ENCODE assay signal across 1 cellular context in the genomic region with DNA sequence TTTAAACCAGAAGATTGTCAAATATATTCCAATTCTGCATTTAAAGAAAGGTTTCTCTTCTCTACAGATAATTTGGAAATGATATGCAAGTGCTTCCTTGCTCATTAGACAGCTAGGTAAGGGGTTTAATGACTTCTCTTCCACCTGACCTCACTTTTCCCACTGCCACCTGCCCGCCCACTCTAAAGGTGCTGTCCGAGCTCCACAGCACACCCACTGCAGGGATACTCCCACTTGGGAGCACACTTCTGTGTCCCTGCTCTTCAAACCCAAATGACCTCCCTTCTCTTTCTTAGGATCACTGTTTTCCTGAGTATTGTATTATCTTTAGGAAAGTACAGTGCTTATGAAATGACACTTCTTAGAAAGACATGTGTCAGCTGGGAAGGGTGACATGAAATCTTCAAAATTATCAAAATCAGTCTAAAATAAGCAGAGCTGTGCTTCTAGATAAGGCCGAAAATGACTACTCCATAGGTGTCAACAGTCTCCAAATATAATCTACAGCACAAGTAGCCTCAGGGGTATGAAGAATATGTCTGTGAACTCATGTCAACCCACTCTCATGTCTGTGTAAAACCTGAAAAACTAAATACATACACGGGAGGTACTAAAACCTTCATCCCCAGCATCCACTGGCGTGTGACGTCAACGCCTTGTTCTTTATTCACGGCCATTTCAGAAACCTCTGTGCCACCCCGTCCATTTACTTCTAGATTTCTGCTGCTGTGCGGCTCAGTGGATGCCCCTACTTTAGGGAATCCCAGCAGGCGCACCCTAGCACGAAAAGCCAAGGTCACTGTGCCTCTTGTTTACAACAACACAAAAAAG.
TF ChIP-seq lines count a peak whose summit lies in the region.

No MANE protein-coding gene starts in this region.

TF ChIP-seq in K562, 482 proteins besides CTCF, POLR2A, EP300 and RAD21 (continued from another document):
- TF ChIP-seq, protein P1, sequence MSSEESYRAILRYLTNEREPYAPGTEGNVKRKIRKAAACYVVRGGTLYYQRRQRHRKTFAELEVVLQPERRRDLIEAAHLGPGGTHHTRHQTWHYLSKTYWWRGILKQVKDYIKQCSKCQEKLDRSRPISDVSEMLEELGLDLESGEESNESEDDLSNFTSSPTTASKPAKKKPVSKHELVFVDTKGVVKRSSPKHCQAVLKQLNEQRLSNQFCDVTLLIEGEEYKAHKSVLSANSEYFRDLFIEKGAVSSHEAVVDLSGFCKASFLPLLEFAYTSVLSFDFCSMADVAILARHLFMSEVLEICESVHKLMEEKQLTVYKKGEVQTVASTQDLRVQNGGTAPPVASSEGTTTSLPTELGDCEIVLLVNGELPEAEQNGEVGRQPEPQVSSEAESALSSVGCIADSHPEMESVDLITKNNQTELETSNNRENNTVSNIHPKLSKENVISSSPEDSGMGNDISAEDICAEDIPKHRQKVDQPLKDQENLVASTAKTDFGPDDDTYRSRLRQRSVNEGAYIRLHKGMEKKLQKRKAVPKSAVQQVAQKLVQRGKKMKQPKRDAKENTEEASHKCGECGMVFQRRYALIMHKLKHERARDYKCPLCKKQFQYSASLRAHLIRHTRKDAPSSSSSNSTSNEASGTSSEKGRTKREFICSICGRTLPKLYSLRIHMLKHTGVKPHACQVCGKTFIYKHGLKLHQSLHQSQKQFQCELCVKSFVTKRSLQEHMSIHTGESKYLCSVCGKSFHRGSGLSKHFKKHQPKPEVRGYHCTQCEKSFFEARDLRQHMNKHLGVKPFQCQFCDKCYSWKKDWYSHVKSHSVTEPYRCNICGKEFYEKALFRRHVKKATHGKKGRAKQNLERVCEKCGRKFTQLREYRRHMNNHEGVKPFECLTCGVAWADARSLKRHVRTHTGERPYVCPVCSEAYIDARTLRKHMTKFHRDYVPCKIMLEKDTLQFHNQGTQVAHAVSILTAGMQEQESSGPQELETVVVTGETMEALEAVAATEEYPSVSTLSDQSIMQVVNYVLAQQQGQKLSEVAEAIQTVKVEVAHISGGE (CRISPR knock-in tag; IDR thresholded peaks at IDR 0.05) = no peak
- peak; percentile 64; the same call in 1 of the 2 replicates for TF ChIP-seq SMARCC2 (IDR thresholded peaks at IDR 0.05; ENCODE audit: low read depth)
- TF ChIP-seq, protein P2, sequence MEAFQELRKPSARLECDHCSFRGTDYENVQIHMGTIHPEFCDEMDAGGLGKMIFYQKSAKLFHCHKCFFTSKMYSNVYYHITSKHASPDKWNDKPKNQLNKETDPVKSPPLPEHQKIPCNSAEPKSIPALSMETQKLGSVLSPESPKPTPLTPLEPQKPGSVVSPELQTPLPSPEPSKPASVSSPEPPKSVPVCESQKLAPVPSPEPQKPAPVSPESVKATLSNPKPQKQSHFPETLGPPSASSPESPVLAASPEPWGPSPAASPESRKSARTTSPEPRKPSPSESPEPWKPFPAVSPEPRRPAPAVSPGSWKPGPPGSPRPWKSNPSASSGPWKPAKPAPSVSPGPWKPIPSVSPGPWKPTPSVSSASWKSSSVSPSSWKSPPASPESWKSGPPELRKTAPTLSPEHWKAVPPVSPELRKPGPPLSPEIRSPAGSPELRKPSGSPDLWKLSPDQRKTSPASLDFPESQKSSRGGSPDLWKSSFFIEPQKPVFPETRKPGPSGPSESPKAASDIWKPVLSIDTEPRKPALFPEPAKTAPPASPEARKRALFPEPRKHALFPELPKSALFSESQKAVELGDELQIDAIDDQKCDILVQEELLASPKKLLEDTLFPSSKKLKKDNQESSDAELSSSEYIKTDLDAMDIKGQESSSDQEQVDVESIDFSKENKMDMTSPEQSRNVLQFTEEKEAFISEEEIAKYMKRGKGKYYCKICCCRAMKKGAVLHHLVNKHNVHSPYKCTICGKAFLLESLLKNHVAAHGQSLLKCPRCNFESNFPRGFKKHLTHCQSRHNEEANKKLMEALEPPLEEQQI (IDR thresholded peaks at IDR 0.05) = 0 out of 2 replicates have a peak, but pooled peaks have one; percentile 33
- peak; percentile 84 for TF ChIP-seq FOSL1 (tag; conservative IDR thresholded peaks at IDR 0.05)
- TF ChIP-seq POLR3G (IDR thresholded peaks at IDR 0.05; ENCODE audit: extremely low read depth, insufficient read length, insufficient replicate concordance) = no peak
- TF ChIP-seq HES1 (IDR thresholded peaks at IDR 0.05; ENCODE audit: low read depth) = peak; percentile 79
- TF ChIP-seq YY1 (IDR thresholded peaks at IDR 0.05; ENCODE audit: borderline replicate concordance in 1 of 3, control insufficient read depth in 1 of 3, extremely low read depth in 1 of 3, insufficient read depth in 3 of 3, insufficient read length in 1 of 3, insufficient replicate concordance in 2 of 3, low read depth in 1 of 3, low read length in 2 of 3) = peak in 1 of 3 experiments; percentile 25
- TF ChIP-seq FOXK2 (conservative IDR thresholded peaks at IDR 0.05 in 1 of 2, IDR thresholded peaks at IDR 0.05 in 1 of 2; ENCODE audit: low read depth in 2 of 2) = peak in 1 of 2 experiments; percentile 54; a peak in 1 of 4 replicates
- TF ChIP-seq TAF9B (IDR thresholded peaks at IDR 0.05; ENCODE audit: partially characterized antibody) = peak; percentile 82
- TF ChIP-seq DNMT1 (IDR thresholded peaks at IDR 0.05) = no peak
- no peak for TF ChIP-seq ZNF507 (tag; conservative IDR thresholded peaks at IDR 0.05)
- TF ChIP-seq RCOR1 (IDR thresholded peaks at IDR 0.05; ENCODE audit: borderline replicate concordance in 1 of 2, low read depth in 2 of 2, low read length in 2 of 2) = peak; percentile 71 to 97; a peak in 3 of 4 replicates
- TF ChIP-seq, protein P3, sequence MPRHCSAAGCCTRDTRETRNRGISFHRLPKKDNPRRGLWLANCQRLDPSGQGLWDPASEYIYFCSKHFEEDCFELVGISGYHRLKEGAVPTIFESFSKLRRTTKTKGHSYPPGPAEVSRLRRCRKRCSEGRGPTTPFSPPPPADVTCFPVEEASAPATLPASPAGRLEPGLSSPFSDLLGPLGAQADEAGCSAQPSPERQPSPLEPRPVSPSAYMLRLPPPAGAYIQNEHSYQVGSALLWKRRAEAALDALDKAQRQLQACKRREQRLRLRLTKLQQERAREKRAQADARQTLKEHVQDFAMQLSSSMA (CRISPR knock-in tag; IDR thresholded peaks at IDR 0.05) = no peak
- TF ChIP-seq SETDB1 (IDR thresholded peaks at IDR 0.05; ENCODE audit: low read length) = no peak
- 0 out of 2 replicates have a peak, but pooled peaks have one; percentile 19 for TF ChIP-seq MAFG (tag; conservative IDR thresholded peaks at IDR 0.05)
- peak; percentile 54; the same call in 1 of the 2 replicates for TF ChIP-seq JUN (IDR thresholded peaks at IDR 0.05; ENCODE audit: borderline replicate concordance, low read depth, low read length)
- TF ChIP-seq JUN (CRISPR knock-in tag; IDR thresholded peaks at IDR 0.05; ENCODE audit: borderline replicate concordance) = no peak
- no peak for TF ChIP-seq ATF1 (CRISPR knock-in tag; IDR thresholded peaks at IDR 0.05)
- TF ChIP-seq ATF1 (tag; IDR thresholded peaks at IDR 0.05) = peak; percentile 68
- TF ChIP-seq NCOA2 (IDR thresholded peaks at IDR 0.05; ENCODE audit: partially characterized antibody in 2 of 2) = peak in 1 of 2 experiments; percentile 60
- TF ChIP-seq NR4A1 (CRISPR knock-in tag; IDR thresholded peaks at IDR 0.05) = no peak
- 0 out of 2 replicates have a peak, but pooled peaks have one; percentile 21 for TF ChIP-seq NR4A1 (tag; IDR thresholded peaks at IDR 0.05)
- TF ChIP-seq SRSF9 (IDR thresholded peaks at IDR 0.05; ENCODE audit: borderline replicate concordance, low read depth, low read length) = no peak
- TF ChIP-seq GATA2 (CRISPR knock-in tag; IDR thresholded peaks at IDR 0.05) = peak; percentile 51
- TF ChIP-seq PKNOX1 (IDR thresholded peaks at IDR 0.05) = peak; percentile 91
- TF ChIP-seq DACH1 (IDR thresholded peaks at IDR 0.05; ENCODE audit: partially characterized antibody) = peak; percentile 73
- peak; percentile 90 for TF ChIP-seq CCNT2 (IDR thresholded peaks at IDR 0.05; ENCODE audit: borderline replicate concordance, extremely low read depth, insufficient read length, low read depth, low read length)
- TF ChIP-seq MEF2D (tag; conservative IDR thresholded peaks at IDR 0.05; ENCODE audit: low read depth) = peak; percentile 86
- TF ChIP-seq RNF2 (IDR thresholded peaks at IDR 0.05) = no peak
- TF ChIP-seq ARID1B (IDR thresholded peaks at IDR 0.05) = peak; percentile 97
- peak; percentile 68 for TF ChIP-seq NFIC (IDR thresholded peaks at IDR 0.05)
- no peak for TF ChIP-seq CEBPG (CRISPR knock-in tag; IDR thresholded peaks at IDR 0.05)
- 0 out of 4 replicates have a peak, but pooled peaks of 1 of the 2 experiments have one; percentile 27 for TF ChIP-seq CEBPG (tag; conservative IDR thresholded peaks at IDR 0.05 in 1 of 2, IDR thresholded peaks at IDR 0.05 in 1 of 2)
- TF ChIP-seq FOXA3 (CRISPR knock-in tag; conservative IDR thresholded peaks at IDR 0.05 in 1 of 2, IDR thresholded peaks at IDR 0.05 in 1 of 2) = peak in 1 of 2 experiments; percentile 57; a peak in 1 of 4 replicates
- TF ChIP-seq TEAD2 (tag; IDR thresholded peaks at IDR 0.05) = 0 out of 2 replicates have a peak, but pooled peaks have one; percentile 19
- TF ChIP-seq FOXM1 (IDR thresholded peaks at IDR 0.05; ENCODE audit: low read depth) = peak; percentile 77
- no peak for TF ChIP-seq FOXM1 (CRISPR knock-in tag; IDR thresholded peaks at IDR 0.05; ENCODE audit: low read depth)
- peak; percentile 48 for TF ChIP-seq CXXC5 (CRISPR knock-in tag; IDR thresholded peaks at IDR 0.05)
- TF ChIP-seq ZEB2 (IDR thresholded peaks at IDR 0.05) = peak; percentile 74; the same call in 1 of the 2 replicates
- peak; percentile 91 for TF ChIP-seq TEAD4 (IDR thresholded peaks at IDR 0.05; ENCODE audit: low read length)
- no peak for TF ChIP-seq TEAD4 (CRISPR knock-in tag; IDR thresholded peaks at IDR 0.05; ENCODE audit: borderline replicate concordance)
- peak; percentile 89 for TF ChIP-seq HDAC3 (IDR thresholded peaks at IDR 0.05; ENCODE audit: borderline replicate concordance, partially characterized antibody)
- peak; percentile 89 for TF ChIP-seq SOX6 (IDR thresholded peaks at IDR 0.05)
- peak; percentile 79 to 95 for TF ChIP-seq MNT (conservative IDR thresholded peaks at IDR 0.05)
- peak in 1 of 2 experiments; percentile 84; a peak in 1 of 4 replicates for TF ChIP-seq ARNT (IDR thresholded peaks at IDR 0.05)
- TF ChIP-seq GATAD2B (IDR thresholded peaks at IDR 0.05; ENCODE audit: borderline replicate concordance) = peak; percentile 88; the same call in 1 of the 2 replicates
- TF ChIP-seq ZNF561 (CRISPR knock-in tag; conservative IDR thresholded peaks at IDR 0.05) = no peak
- TF ChIP-seq BHLHE40 (IDR thresholded peaks at IDR 0.05; ENCODE audit: low read length) = peak; percentile 60; the same call in 1 of the 2 replicates
